10 cellular contexts compared by ENCODE assay signal in the genomic region with DNA sequence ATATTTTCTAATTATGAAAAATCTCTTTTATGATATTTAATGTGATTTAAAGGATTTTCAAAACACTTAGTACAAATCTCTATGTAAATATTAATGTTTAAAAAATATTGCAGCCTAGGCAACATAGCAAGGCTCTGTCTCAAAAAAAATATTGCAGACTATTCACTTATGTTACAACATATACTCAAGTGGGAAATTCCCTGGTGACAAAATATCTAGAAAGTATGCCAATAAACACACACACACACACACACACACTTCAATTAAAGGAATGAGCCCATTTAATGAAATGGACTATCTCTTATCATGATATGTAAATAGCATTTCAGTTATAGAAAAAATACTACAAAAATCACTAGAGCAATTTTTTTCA.
DNase-seq lines count a peak whose midpoint lies in the region; ATAC-seq and TF ChIP-seq lines count a peak whose summit lies in the region.
"Had no signal": no experiment of that assay in that cellular context is flagged by ENCODE, and none has a peak within 500 bp of the region (broad histone marks: within the 10 kb centered on the region; RNA-seq: fewer than 3 reads in every experiment).

No MANE protein-coding gene starts in this region.

- H3K9me3 ChIP-seq in left lung, result no peaks in the 10 kb centered on the region
- H3K9me3 ChIP-seq: thyroid gland had no signal

- H3K36me3 ChIP-seq in brain microvascular endothelial cell (replicated peaks) (no peaks in the 10 kb centered on the region), left lung (no peaks in the 10 kb centered on the region)
- H3K36me3 ChIP-seq: thyroid gland had no signal

- TF ChIP-seq CTCF in brain microvascular endothelial cell (IDR thresholded peaks at IDR 0.05; ENCODE audit: low read depth, low read length, missing control alignments), result no peak
- no peak for TF ChIP-seq CTCF in left lung (IDR thresholded peaks at IDR 0.05)

- DNase-seq in AML-193 (lab: John Stamatoyannopoulos, UW) (peak; percentile 49 to 66), HCEC 1CT (peak; percentile 20), brain microvascular endothelial cell (peak; percentile 54), left lung (no peak), SHP77 treated with DMSO at 0.1 percent for 48 hours (lab: John Stamatoyannopoulos, UW) (no peak), NCI-H524 treated with DMSO at 0.1 percent for 48 hours (lab: John Stamatoyannopoulos, UW) (no peak), D341Med (ENCODE audit: low spot score) (no peak)
- DNase-seq: NCI-H510A treated with DMSO at 0.1 percent for 48 hours had no signal

- intact Hi-C loops in left lung (cut with DNase I), result no loop called here

- H3K4me3 ChIP-seq in brain microvascular endothelial cell (ENCODE audit: low read depth, low read length), result no peak overlapping the region
- peak overlapping the region in 1 of 2 donors; percentile 0 for H3K4me3 ChIP-seq in left lung
- H3K4me3 ChIP-seq: thyroid gland had no signal

- in situ Hi-C loops in brain microvascular endothelial cell (cut with HindIII; ENCODE audit: low pct_ligation_motif_present, low sequenced_read_pairs), result no loop called here

- H3K27ac ChIP-seq in brain microvascular endothelial cell (peak overlapping the region; percentile 94), left lung (peak overlapping the region; percentile 58 to 88)

- H3K27me3 ChIP-seq in brain microvascular endothelial cell (replicated peaks), result no peaks in the 10 kb centered on the region
- H3K27me3 ChIP-seq in left lung, result no peaks in the 10 kb centered on the region
- H3K27me3 ChIP-seq: thyroid gland had no signal

- ATAC-seq in left lung (peak; percentile 29), GM21576 (IDR thresholded peaks at IDR 0.05; ENCODE audit: unreplicated experiment) (no peak)

- peaks cover 18 to 64% of the 10 kb centered on the region in 2 donors for H3K4me1 ChIP-seq in left lung

Comparison
In these comparisons a context has a peak if more than half of its experiments do, and no peak if none do; other contexts are left out.
1. DNase-seq: peak in AML-193 (2 of 2), HCEC 1CT (single experiment) and brain microvascular endothelial cell (single experiment); none in left lung (0 of 2), SHP77 treated with DMSO at 0.1 percent for 48 hours (single experiment), NCI-H524 treated with DMSO at 0.1 percent for 48 hours (single experiment) and D341Med (single experiment).